1 cellular context compared by ENCODE assay signal in the genomic region with DNA sequence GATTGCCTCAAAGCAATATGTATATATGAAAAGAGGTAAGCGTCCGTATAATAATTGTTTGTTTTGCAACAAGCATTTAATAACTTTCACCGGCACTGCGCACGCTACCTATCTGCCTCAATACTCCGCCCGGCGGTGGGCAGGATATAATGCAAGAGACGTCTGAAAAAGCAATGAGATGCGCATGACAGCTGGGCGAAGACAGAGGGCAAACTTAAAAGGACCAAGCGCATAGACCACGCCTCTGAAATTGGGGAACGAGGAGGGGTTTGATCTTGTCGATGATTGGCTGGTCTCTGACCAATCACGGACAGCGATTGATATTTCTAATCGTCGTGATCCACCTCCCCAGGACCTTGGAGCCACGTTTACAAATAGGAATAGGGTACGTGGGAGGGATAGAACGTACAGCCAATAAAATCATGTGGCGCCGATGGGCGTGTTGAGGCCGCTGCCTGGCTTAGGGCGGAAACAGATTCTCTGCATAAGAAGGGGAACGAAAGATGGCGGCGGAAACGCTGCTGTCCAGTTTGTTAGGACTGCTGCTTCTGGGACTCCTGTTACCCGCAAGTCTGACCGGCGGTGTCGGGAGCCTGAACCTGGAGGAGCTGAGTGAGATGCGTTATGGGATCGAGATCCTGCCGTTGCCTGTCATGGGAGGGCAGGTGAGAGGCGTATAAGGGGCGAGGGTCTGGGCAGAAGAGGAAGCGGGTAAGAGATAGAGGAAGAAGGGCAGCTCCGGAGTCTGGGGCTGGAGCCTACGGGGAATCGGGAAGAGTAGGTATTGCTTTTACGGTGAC.
A peak's percentile ranks its signal among the peaks of the same experiment; 100 is the strongest.
TF ChIP-seq lines count a peak whose summit lies in the region.

A gene with protein sequence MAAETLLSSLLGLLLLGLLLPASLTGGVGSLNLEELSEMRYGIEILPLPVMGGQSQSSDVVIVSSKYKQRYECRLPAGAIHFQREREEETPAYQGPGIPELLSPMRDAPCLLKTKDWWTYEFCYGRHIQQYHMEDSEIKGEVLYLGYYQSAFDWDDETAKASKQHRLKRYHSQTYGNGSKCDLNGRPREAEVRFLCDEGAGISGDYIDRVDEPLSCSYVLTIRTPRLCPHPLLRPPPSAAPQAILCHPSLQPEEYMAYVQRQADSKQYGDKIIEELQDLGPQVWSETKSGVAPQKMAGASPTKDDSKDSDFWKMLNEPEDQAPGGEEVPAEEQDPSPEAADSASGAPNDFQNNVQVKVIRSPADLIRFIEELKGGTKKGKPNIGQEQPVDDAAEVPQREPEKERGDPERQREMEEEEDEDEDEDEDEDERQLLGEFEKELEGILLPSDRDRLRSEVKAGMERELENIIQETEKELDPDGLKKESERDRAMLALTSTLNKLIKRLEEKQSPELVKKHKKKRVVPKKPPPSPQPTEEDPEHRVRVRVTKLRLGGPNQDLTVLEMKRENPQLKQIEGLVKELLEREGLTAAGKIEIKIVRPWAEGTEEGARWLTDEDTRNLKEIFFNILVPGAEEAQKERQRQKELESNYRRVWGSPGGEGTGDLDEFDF (plus strand): TSS at position 474 of the 800 bp plus-strand sequence. CDS start 30 bp downstream, at position 504.

TF ChIP-seq in HepG2, 621 proteins besides CTCF, POLR2A, EP300 and RAD21 (continued from another document and continues in another):
- TF ChIP-seq, protein P1, sequence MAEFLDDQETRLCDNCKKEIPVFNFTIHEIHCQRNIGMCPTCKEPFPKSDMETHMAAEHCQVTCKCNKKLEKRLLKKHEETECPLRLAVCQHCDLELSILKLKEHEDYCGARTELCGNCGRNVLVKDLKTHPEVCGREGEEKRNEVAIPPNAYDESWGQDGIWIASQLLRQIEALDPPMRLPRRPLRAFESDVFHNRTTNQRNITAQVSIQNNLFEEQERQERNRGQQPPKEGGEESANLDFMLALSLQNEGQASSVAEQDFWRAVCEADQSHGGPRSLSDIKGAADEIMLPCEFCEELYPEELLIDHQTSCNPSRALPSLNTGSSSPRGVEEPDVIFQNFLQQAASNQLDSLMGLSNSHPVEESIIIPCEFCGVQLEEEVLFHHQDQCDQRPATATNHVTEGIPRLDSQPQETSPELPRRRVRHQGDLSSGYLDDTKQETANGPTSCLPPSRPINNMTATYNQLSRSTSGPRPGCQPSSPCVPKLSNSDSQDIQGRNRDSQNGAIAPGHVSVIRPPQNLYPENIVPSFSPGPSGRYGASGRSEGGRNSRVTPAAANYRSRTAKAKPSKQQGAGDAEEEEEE (CRISPR knock-in tag; IDR thresholded peaks at IDR 0.05; ENCODE audit: borderline replicate concordance) = no peak
- TF ChIP-seq SMAD3 (CRISPR knock-in tag; IDR thresholded peaks at IDR 0.05) (peak; percentile 1; the same call in 1 of the 2 replicates), MZF1 (CRISPR knock-in tag; IDR thresholded peaks at IDR 0.05; ENCODE audit: borderline replicate concordance) (no peak), ZNF251 (CRISPR knock-in tag; IDR thresholded peaks at IDR 0.05) (no peak), NCOR1 (IDR thresholded peaks at IDR 0.05; ENCODE audit: borderline replicate concordance, low read length) (0 out of 2 replicates have a peak, but pooled peaks have one; percentile 20), HOXA7 (CRISPR knock-in tag; IDR thresholded peaks at IDR 0.05) (no peak), GTF2F1 (IDR thresholded peaks at IDR 0.05; ENCODE audit: low read length) (no peak), CCDC6 (CRISPR knock-in tag; IDR thresholded peaks at IDR 0.05) (no peak), ELF4 (CRISPR knock-in tag; IDR thresholded peaks at IDR 0.05; ENCODE audit: borderline replicate concordance) (peak; percentile 69; the same call in 1 of the 2 replicates), SIN3B (IDR thresholded peaks at IDR 0.05; ENCODE audit: low read length) (peak; percentile 88), MLLT10 (CRISPR knock-in tag; IDR thresholded peaks at IDR 0.05) (no peak), ZNF850 (CRISPR knock-in tag; conservative IDR thresholded peaks at IDR 0.05) (no peak), ZSCAN12 (CRISPR knock-in tag; IDR thresholded peaks at IDR 0.05) (0 out of 2 replicates have a peak, but pooled peaks have one; percentile 16), HOXA9 (CRISPR knock-in tag; IDR thresholded peaks at IDR 0.05; ENCODE audit: borderline replicate concordance) (no peak), CREM (IDR thresholded peaks at IDR 0.05) (peak; percentile 94), CREM (CRISPR knock-in tag; IDR thresholded peaks at IDR 0.05) (no peak), ZNF234 (CRISPR knock-in tag; conservative IDR thresholded peaks at IDR 0.05) (no peak), ZNF367 (CRISPR knock-in tag; IDR thresholded peaks at IDR 0.05; ENCODE audit: borderline replicate concordance) (no peak), MTA1 (CRISPR knock-in tag; IDR thresholded peaks at IDR 0.05; ENCODE audit: borderline replicate concordance) (no peak), ZBTB38 (CRISPR knock-in tag; IDR thresholded peaks at IDR 0.05) (no peak; the same call in 1 of the 2 replicates), ZNF496 (CRISPR knock-in tag; IDR thresholded peaks at IDR 0.05; ENCODE audit: insufficient replicate concordance) (no peak), ATAD3A (CRISPR knock-in tag; IDR thresholded peaks at IDR 0.05) (no peak), TOPORS (CRISPR knock-in tag; IDR thresholded peaks at IDR 0.05) (no peak), ZNF296 (CRISPR knock-in tag; conservative IDR thresholded peaks at IDR 0.05) (no peak), ZNF24 (IDR thresholded peaks at IDR 0.05) (no peak), LCORL (IDR thresholded peaks at IDR 0.05) (peak; percentile 97), LCORL (CRISPR knock-in tag; IDR thresholded peaks at IDR 0.05) (peak; percentile 19; the same call in 1 of the 2 replicates), ZFP36L2 (CRISPR knock-in tag; IDR thresholded peaks at IDR 0.05) (no peak)
- TF ChIP-seq, protein P2, sequence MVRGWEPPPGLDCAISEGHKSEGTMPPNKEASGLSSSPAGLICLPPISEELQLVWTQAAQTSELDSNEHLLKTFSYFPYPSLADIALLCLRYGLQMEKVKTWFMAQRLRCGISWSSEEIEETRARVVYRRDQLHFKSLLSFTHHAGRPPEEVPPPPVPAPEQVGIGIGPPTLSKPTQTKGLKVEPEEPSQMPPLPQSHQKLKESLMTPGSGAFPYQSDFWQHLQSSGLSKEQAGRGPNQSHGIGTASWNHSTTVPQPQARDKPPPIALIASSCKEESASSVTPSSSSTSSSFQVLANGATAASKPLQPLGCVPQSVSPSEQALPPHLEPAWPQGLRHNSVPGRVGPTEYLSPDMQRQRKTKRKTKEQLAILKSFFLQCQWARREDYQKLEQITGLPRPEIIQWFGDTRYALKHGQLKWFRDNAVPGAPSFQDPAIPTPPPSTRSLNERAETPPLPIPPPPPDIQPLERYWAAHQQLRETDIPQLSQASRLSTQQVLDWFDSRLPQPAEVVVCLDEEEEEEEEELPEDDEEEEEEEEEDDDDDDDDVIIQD (CRISPR knock-in tag; IDR thresholded peaks at IDR 0.05; ENCODE audit: low read depth) = no peak; the same call in none of the 2 replicates
- TF ChIP-seq, protein P3, sequence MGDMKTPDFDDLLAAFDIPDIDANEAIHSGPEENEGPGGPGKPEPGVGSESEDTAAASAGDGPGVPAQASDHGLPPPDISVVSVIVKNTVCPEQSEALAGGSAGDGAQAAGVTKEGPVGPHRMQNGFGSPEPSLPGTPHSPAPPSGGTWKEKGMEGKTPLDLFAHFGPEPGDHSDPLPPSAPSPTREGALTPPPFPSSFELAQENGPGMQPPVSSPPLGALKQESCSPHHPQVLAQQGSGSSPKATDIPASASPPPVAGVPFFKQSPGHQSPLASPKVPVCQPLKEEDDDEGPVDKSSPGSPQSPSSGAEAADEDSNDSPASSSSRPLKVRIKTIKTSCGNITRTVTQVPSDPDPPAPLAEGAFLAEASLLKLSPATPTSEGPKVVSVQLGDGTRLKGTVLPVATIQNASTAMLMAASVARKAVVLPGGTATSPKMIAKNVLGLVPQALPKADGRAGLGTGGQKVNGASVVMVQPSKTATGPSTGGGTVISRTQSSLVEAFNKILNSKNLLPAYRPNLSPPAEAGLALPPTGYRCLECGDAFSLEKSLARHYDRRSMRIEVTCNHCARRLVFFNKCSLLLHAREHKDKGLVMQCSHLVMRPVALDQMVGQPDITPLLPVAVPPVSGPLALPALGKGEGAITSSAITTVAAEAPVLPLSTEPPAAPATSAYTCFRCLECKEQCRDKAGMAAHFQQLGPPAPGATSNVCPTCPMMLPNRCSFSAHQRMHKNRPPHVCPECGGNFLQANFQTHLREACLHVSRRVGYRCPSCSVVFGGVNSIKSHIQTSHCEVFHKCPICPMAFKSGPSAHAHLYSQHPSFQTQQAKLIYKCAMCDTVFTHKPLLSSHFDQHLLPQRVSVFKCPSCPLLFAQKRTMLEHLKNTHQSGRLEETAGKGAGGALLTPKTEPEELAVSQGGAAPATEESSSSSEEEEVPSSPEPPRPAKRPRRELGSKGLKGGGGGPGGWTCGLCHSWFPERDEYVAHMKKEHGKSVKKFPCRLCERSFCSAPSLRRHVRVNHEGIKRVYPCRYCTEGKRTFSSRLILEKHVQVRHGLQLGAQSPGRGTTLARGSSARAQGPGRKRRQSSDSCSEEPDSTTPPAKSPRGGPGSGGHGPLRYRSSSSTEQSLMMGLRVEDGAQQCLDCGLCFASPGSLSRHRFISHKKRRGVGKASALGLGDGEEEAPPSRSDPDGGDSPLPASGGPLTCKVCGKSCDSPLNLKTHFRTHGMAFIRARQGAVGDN (CRISPR knock-in tag; IDR thresholded peaks at IDR 0.05) = peak; percentile 62
- TF ChIP-seq, protein P4, sequence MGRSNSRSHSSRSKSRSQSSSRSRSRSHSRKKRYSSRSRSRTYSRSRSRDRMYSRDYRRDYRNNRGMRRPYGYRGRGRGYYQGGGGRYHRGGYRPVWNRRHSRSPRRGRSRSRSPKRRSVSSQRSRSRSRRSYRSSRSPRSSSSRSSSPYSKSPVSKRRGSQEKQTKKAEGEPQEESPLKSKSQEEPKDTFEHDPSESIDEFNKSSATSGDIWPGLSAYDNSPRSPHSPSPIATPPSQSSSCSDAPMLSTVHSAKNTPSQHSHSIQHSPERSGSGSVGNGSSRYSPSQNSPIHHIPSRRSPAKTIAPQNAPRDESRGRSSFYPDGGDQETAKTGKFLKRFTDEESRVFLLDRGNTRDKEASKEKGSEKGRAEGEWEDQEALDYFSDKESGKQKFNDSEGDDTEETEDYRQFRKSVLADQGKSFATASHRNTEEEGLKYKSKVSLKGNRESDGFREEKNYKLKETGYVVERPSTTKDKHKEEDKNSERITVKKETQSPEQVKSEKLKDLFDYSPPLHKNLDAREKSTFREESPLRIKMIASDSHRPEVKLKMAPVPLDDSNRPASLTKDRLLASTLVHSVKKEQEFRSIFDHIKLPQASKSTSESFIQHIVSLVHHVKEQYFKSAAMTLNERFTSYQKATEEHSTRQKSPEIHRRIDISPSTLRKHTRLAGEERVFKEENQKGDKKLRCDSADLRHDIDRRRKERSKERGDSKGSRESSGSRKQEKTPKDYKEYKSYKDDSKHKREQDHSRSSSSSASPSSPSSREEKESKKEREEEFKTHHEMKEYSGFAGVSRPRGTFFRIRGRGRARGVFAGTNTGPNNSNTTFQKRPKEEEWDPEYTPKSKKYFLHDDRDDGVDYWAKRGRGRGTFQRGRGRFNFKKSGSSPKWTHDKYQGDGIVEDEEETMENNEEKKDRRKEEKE (IDR thresholded peaks at IDR 0.05) = no peak
- TF ChIP-seq, protein P5, sequence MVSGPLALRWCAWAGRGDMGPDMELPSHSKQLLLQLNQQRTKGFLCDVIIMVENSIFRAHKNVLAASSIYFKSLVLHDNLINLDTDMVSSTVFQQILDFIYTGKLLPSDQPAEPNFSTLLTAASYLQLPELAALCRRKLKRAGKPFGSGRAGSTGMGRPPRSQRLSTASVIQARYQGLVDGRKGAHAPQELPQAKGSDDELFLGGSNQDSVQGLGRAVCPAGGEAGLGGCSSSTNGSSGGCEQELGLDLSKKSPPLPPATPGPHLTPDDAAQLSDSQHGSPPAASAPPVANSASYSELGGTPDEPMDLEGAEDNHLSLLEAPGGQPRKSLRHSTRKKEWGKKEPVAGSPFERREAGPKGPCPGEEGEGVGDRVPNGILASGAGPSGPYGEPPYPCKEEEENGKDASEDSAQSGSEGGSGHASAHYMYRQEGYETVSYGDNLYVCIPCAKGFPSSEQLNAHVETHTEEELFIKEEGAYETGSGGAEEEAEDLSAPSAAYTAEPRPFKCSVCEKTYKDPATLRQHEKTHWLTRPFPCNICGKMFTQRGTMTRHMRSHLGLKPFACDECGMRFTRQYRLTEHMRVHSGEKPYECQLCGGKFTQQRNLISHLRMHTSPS (CRISPR knock-in tag; IDR thresholded peaks at IDR 0.05; ENCODE audit: low read depth) = no peak
- TF ChIP-seq, protein P6, sequence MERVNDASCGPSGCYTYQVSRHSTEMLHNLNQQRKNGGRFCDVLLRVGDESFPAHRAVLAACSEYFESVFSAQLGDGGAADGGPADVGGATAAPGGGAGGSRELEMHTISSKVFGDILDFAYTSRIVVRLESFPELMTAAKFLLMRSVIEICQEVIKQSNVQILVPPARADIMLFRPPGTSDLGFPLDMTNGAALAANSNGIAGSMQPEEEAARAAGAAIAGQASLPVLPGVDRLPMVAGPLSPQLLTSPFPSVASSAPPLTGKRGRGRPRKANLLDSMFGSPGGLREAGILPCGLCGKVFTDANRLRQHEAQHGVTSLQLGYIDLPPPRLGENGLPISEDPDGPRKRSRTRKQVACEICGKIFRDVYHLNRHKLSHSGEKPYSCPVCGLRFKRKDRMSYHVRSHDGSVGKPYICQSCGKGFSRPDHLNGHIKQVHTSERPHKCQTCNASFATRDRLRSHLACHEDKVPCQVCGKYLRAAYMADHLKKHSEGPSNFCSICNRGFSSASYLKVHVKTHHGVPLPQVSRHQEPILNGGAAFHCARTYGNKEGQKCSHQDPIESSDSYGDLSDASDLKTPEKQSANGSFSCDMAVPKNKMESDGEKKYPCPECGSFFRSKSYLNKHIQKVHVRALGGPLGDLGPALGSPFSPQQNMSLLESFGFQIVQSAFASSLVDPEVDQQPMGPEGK (CRISPR knock-in tag; IDR thresholded peaks at IDR 0.05) = peak; percentile 31; the same call in 1 of the 2 replicates
- TF ChIP-seq, protein P7, sequence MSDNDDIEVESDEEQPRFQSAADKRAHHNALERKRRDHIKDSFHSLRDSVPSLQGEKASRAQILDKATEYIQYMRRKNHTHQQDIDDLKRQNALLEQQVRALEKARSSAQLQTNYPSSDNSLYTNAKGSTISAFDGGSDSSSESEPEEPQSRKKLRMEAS (IDR thresholded peaks at IDR 0.05) = peak; percentile 61
